ENCODE assay signal across 8 cellular contexts in the genomic region with DNA sequence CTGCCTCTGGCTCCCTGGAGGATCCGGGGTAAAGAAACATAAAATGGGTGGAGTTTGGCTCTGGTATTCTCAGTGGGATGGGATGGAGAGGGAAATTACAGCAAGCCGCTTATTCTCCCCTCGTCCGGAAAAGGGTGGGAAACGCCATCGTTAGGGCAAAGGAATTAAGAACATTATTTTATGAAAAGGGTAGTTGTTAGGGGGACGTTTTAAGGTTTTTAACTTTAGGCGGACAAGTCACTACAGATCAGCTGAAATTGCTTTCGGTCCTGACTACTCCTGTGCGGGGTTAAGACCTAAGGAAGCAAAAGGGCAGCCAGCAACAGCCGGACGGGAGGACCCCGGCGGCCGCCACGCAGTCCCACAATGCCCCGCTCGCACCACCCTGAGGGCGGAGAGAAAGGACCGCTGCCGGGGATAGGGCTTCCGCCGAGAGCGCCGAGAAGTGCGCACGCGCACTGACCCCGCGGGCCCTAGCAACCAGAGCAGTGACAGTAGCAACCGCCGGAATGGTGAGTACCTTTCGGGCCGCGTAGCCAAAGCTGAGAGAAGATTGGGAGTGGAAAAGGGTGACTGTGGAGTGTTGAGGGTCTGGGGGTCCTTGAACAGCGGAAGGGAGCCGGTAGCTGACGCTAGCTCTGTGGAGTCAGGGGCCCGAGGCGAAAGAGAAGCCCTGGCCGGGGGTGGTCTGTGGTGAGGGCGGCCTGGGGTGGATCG. TPM values are rescaled to one million over a fixed set of nuclear protein-coding genes. Genes with fewer than 3 reads are reported as not detected.
DNase-seq lines count a peak whose midpoint lies in the region; ATAC-seq and TF ChIP-seq lines count a peak whose summit lies in the region.

A gene with protein sequence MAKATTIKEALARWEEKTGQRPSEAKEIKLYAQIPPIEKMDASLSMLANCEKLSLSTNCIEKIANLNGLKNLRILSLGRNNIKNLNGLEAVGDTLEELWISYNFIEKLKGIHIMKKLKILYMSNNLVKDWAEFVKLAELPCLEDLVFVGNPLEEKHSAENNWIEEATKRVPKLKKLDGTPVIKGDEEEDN (plus strand): TSS at position 456 of the 717 bp plus-strand sequence. CDS start 54 bp downstream, at position 510.

- H3K9me3 ChIP-seq in left ventricle myocardium inferior (replicated peaks) = no peaks in the 10 kb centered on the region

- no peaks in the 10 kb centered on the region for H3K27me3 ChIP-seq in left ventricle myocardium inferior (ENCODE audit: low read depth)

- H3K4me3 Mint-ChIP-seq in progenitor cell of endocrine pancreas (ENCODE audit: low read depth) = peak within 1 kb of the TSS; percentile 98

- H3K36me3 ChIP-seq in left ventricle myocardium inferior = no peaks in the 10 kb centered on the region

- H3K4me1 ChIP-seq in left ventricle myocardium inferior = peaks cover 19% of the 10 kb centered on the region

- no peak for TF ChIP-seq CTCF in GM13977 (IDR thresholded peaks at IDR 0.05; ENCODE audit: extremely low read depth, insufficient read depth, missing control alignments)
- TF ChIP-seq CTCF in left ventricle myocardium inferior (IDR thresholded peaks at IDR 0.05; ENCODE audit: borderline replicate concordance) = peak; percentile 17
- TF ChIP-seq CTCF in progenitor cell of endocrine pancreas (IDR thresholded peaks at IDR 0.05; ENCODE audit: unreplicated experiment) = no peak

- peak; percentile 96 for DNase-seq in GM13977 (ENCODE audit: low spot score)
- peak; percentile 73 for DNase-seq in NCI-H146 treated with DMSO at 0.1 percent for 48 hours (lab: John Stamatoyannopoulos, UW; ENCODE audit: unreplicated experiment)
- peak; percentile 80 to 93 (median 85) for DNase-seq in T-helper 1 cell
- DNase-seq in amygdala (lab: John Stamatoyannopoulos, UW) = peak; percentile 49 to 95 (median 85)
- DNase-seq in left ventricle myocardium inferior = peak; percentile 95
- peak; percentile 84 for DNase-seq in progenitor cell of endocrine pancreas (ENCODE audit: low spot score, unreplicated experiment)
- peak; percentile 93 for DNase-seq in ureter (ENCODE audit: low spot score)

- peak within 1 kb of the TSS; percentile 94 for H3K27ac ChIP-seq in left ventricle myocardium inferior (replicated peaks)

- no peaks in the 10 kb centered on the region for H3K27me3 Mint-ChIP-seq in progenitor cell of endocrine pancreas

- H3K4me1 Mint-ChIP-seq in progenitor cell of endocrine pancreas (ENCODE audit: low read depth) = peaks cover 10% of the 10 kb centered on the region

- peak; percentile 84 for ATAC-seq in HG02884 (IDR thresholded peaks at IDR 0.05; ENCODE audit: unreplicated experiment)

- H3K27ac Mint-ChIP-seq in progenitor cell of endocrine pancreas = peak within 1 kb of the TSS; percentile 94

- in situ Hi-C loops in GM13977 (cut with MboI; ENCODE audit: low pct_unique_long_range_greater_than_20kb, low sequenced_read_pairs, unreplicated experiment) = no loop called here

- H3K4me3 ChIP-seq in left ventricle myocardium inferior = peak within 1 kb of the TSS; percentile 84

- no peaks in the 10 kb centered on the region for H3K9me3 Mint-ChIP-seq in progenitor cell of endocrine pancreas (ENCODE audit: low read depth)

- H3K36me3 Mint-ChIP-seq in progenitor cell of endocrine pancreas (ENCODE audit: insufficient read depth) = peaks cover 2% of the 10 kb centered on the region

- intact Hi-C loops in left ventricle myocardium inferior (cut with micrococcal nuclease) = no loop called here

RNA-seq across cellular contexts. Expression of the gene that starts here (rescaled TPM):
- total RNA-seq in left ventricle myocardium inferior (15.2 TPM), progenitor cell of endocrine pancreas (27.7 and 29.9 TPM in 2 replicates), ureter (14.9 TPM)

Comparison
In these comparisons a context has a peak if more than half of its experiments do, and no peak if none do; other contexts are left out.
1. Peak in every context shown above with its lines: DNase-seq, ATAC-seq, H3K4me3 ChIP-seq and H3K27ac ChIP-seq.